ENCODE assay signal across 2 cellular contexts in genomic region chr9:21505425-21506179, GRCh38.
TF ChIP-seq lines count a peak whose summit lies in the region.

No MANE protein-coding gene starts in this region.

TF ChIP-seq in A549, 52 proteins besides CTCF, POLR2A, EP300 and RAD21 (continues in another document):
- TF ChIP-seq CHD4 (IDR thresholded peaks at IDR 0.05; ENCODE audit: borderline replicate concordance) (no peak), SREBF2 (IDR thresholded peaks at IDR 0.05) (no peak), KDM5A (IDR thresholded peaks at IDR 0.05) (no peak), MAFK (IDR thresholded peaks at IDR 0.05; ENCODE audit: partially characterized antibody) (no peak), SMC3 (IDR thresholded peaks at IDR 0.05) (no peak), CBX2 (IDR thresholded peaks at IDR 0.05; ENCODE audit: borderline replicate concordance, low read depth) (no peak), FOXS1 (CRISPR knock-in tag; IDR thresholded peaks at IDR 0.05) (no peak), KDM1A (IDR thresholded peaks at IDR 0.05; ENCODE audit: low read depth) (no peak), FOSL2 (IDR thresholded peaks at IDR 0.05) (no peak), FOSL2 (CRISPR knock-in tag; IDR thresholded peaks at IDR 0.05) (no peak; the same call in 1 of the 2 replicates), GATA3 (IDR thresholded peaks at IDR 0.05; ENCODE audit: borderline replicate concordance) (no peak), JUNB (IDR thresholded peaks at IDR 0.05) (no peak), REST (IDR thresholded peaks at IDR 0.05) (no peak), FOSB (CRISPR knock-in tag; IDR thresholded peaks at IDR 0.05) (peak; percentile 86; the same call in 1 of the 2 replicates), NR3C1 (IDR thresholded peaks at IDR 0.05) (no peak), ESRRA (IDR thresholded peaks at IDR 0.05; ENCODE audit: borderline replicate concordance, low read length) (no peak), PHF8 (IDR thresholded peaks at IDR 0.05; ENCODE audit: borderline replicate concordance, low read depth) (no peak), EHMT2 (IDR thresholded peaks at IDR 0.05; ENCODE audit: low read depth) (no peak), HOXB13 (CRISPR knock-in tag; IDR thresholded peaks at IDR 0.05; ENCODE audit: low read depth) (no peak), ZNF302 (CRISPR knock-in tag; IDR thresholded peaks at IDR 0.05) (no peak), PBX3 (IDR thresholded peaks at IDR 0.05) (no peak), CBX8 (IDR thresholded peaks at IDR 0.05) (no peak), NPAS2 (CRISPR knock-in tag; IDR thresholded peaks at IDR 0.05; ENCODE audit: borderline replicate concordance) (no peak), BHLHE40 (IDR thresholded peaks at IDR 0.05; ENCODE audit: low read depth, low read length) (no peak), RFX5 (IDR thresholded peaks at IDR 0.05) (no peak)
- TF ChIP-seq, protein P1, sequence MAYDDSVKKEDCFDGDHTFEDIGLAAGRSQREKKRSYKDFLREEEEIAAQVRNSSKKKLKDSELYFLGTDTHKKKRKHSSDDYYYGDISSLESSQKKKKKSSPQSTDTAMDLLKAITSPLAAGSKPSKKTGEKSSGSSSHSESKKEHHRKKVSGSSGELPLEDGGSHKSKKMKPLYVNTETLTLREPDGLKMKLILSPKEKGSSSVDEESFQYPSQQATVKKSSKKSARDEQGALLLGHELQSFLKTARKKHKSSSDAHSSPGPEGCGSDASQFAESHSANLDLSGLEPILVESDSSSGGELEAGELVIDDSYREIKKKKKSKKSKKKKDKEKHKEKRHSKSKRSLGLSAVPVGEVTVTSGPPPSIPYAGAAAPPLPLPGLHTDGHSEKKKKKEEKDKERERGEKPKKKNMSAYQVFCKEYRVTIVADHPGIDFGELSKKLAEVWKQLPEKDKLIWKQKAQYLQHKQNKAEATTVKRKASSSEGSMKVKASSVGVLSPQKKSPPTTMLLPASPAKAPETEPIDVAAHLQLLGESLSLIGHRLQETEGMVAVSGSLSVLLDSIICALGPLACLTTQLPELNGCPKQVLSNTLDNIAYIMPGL (CRISPR knock-in tag; IDR thresholded peaks at IDR 0.05; ENCODE audit: borderline replicate concordance): no peak
- TF ChIP-seq, protein P2, sequence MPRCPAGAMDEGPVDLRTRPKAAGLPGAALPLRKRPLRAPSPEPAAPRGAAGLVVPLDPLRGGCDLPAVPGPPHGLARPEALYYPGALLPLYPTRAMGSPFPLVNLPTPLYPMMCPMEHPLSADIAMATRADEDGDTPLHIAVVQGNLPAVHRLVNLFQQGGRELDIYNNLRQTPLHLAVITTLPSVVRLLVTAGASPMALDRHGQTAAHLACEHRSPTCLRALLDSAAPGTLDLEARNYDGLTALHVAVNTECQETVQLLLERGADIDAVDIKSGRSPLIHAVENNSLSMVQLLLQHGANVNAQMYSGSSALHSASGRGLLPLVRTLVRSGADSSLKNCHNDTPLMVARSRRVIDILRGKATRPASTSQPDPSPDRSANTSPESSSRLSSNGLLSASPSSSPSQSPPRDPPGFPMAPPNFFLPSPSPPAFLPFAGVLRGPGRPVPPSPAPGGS (IDR thresholded peaks at IDR 0.05): no peak
- TF ChIP-seq, protein P3, sequence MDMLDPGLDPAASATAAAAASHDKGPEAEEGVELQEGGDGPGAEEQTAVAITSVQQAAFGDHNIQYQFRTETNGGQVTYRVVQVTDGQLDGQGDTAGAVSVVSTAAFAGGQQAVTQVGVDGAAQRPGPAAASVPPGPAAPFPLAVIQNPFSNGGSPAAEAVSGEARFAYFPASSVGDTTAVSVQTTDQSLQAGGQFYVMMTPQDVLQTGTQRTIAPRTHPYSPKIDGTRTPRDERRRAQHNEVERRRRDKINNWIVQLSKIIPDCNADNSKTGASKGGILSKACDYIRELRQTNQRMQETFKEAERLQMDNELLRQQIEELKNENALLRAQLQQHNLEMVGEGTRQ (IDR thresholded peaks at IDR 0.05): no peak

TF ChIP-seq in HCT116, 20 proteins besides CTCF, POLR2A, EP300 and RAD21:
- TF ChIP-seq JUND (IDR thresholded peaks at IDR 0.05): no peak
- TF ChIP-seq FOSL1 (IDR thresholded peaks at IDR 0.05; ENCODE audit: low read depth): peak; percentile 32; the same call in 1 of the 2 replicates
- no peak for TF ChIP-seq ELF1 (IDR thresholded peaks at IDR 0.05; ENCODE audit: borderline replicate concordance, low read depth)
- TF ChIP-seq, protein P4, sequence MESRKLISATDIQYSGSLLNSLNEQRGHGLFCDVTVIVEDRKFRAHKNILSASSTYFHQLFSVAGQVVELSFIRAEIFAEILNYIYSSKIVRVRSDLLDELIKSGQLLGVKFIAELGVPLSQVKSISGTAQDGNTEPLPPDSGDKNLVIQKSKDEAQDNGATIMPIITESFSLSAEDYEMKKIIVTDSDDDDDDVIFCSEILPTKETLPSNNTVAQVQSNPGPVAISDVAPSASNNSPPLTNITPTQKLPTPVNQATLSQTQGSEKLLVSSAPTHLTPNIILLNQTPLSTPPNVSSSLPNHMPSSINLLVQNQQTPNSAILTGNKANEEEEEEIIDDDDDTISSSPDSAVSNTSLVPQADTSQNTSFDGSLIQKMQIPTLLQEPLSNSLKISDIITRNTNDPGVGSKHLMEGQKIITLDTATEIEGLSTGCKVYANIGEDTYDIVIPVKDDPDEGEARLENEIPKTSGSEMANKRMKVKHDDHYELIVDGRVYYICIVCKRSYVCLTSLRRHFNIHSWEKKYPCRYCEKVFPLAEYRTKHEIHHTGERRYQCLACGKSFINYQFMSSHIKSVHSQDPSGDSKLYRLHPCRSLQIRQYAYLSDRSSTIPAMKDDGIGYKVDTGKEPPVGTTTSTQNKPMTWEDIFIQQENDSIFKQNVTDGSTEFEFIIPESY (IDR thresholded peaks at IDR 0.05; ENCODE audit: extremely low read depth, insufficient replicate concordance, low read length): no peak
- TF ChIP-seq POLR2AphosphoS5 (IDR thresholded peaks at IDR 0.05; ENCODE audit: low read depth, low read length): peak; percentile 76
- no peak for TF ChIP-seq REST (IDR thresholded peaks at IDR 0.05; ENCODE audit: low read depth)
- no peak for TF ChIP-seq YY1 (IDR thresholded peaks at IDR 0.05; ENCODE audit: extremely low read depth, insufficient replicate concordance, low read depth, low read length)
- TF ChIP-seq TCF7L2 (IDR thresholded peaks at IDR 0.05; ENCODE audit: borderline replicate concordance, extremely low read depth, insufficient read depth, insufficient read length): no peak
